15 cellular contexts compared by ENCODE assay signal in the genomic region with DNA sequence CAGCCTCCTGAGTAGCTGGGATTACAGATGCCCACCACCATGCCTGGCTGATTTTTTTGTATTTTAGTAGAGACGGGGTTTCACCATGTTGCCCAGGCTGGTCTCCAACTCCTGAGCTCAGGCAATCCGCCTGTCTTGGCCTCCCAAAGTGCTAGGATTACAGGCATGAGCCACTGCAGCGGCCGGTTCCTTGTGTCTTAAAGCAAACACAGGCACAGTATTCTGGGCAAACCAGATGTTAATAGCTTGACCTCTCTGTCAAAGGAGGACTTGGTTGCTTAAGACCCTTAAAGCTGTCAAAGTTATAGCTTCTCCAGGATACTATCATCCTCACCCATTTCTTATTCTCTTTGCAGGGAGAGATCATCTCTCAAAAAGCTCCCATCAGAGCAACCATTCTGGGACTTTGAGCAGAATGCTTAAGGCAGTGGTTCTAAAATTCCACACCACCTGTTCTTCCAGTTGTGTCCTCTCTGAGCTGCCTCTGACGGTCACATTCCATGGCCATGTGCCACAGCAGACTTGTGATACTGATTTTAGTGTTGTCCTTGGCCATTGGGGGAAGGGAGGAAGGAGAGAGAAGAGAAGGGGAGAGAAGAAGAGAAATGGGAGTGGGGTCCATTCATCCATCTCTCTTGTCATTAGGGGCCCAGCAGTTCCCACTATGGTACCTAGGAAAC.
DNase-seq lines count a peak whose midpoint lies in the region; ATAC-seq lines count a peak whose summit lies in the region.
"Had no signal": no experiment of that assay in that cellular context is flagged by ENCODE, and none has a peak within 500 bp of the region (broad histone marks: within the 10 kb centered on the region; RNA-seq: fewer than 3 reads in every experiment).

No MANE protein-coding gene starts in this region.

- H3K4me1 ChIP-seq in esophagus (ENCODE audit: control insufficient read depth in 2 of 2, insufficient read depth in 2 of 2, low read length in 1 of 2) (peaks cover 6 to 10% of the 10 kb centered on the region in 2 donors), muscle layer of duodenum (ENCODE audit: control insufficient read depth in 1 of 2, insufficient read depth in 2 of 2, low read length in 2 of 2) (peaks cover 22 to 61% of the 10 kb centered on the region in 2 donors), subcutaneous abdominal adipose tissue (ENCODE audit: control insufficient read depth in 5 of 5, insufficient read depth in 5 of 5, low read length in 5 of 5) (peaks cover 4 to 43% (median 22%) of the 10 kb centered on the region in 5 donors)

- H3K27ac ChIP-seq in esophagus (ENCODE audit: low read depth in 2 of 2, low read length in 1 of 2) (peak overlapping the region; percentile 76 to 88), muscle layer of duodenum (ENCODE audit: low read length) (peak overlapping the region; percentile 40), subcutaneous abdominal adipose tissue (ENCODE audit: low read depth, low read length) (peak overlapping the region; percentile 54)

- H3K27me3 ChIP-seq in esophagus (ENCODE audit: control insufficient read depth in 1 of 2, insufficient read depth in 2 of 2, low read length in 2 of 2) (no peaks in the 10 kb centered on the region), muscle layer of duodenum (ENCODE audit: low read depth, low read length) (no peaks in the 10 kb centered on the region), subcutaneous abdominal adipose tissue (ENCODE audit: control insufficient read depth in 5 of 5, insufficient read depth in 4 of 5, low read length in 5 of 5) (no peaks in the 10 kb centered on the region)

- H3K4me3 ChIP-seq in esophagus (ENCODE audit: low read depth in 1 of 2, low read length in 2 of 2) (no peak overlapping the region), muscle layer of duodenum (ENCODE audit: low read depth in 1 of 2, low read length in 2 of 2) (no peak overlapping the region), subcutaneous abdominal adipose tissue (ENCODE audit: low read depth in 1 of 5, low read length in 5 of 5) (no peak overlapping the region)

- no peaks in the 10 kb centered on the region for H3K9me3 Mint-ChIP-seq in activated naive CD8-positive, alpha-beta T cell treated with anti-CD3 and anti-CD28 coated beads, Interleukin-2, amount 50 U/mL, for 24 hours
- H3K9me3 Mint-ChIP-seq: WTC11 had no signal

- H3K27ac Mint-ChIP-seq in activated naive CD8-positive, alpha-beta T cell treated with anti-CD3 and anti-CD28 coated beads, Interleukin-2, amount 50 U/mL, for 24 hours, result no peak overlapping the region
- H3K27ac Mint-ChIP-seq: activated CD8-positive, alpha-beta T cell treated with anti-CD3 and anti-CD28 coated beads, Interleukin-2, amount 10 ng/mL, durations not matched to agents 7 days and 5 days; WTC11 had no signal

- H3K4me1 Mint-ChIP-seq in activated naive CD8-positive, alpha-beta T cell treated with anti-CD3 and anti-CD28 coated beads, Interleukin-2, amount 50 U/mL, for 24 hours, result no peaks in the 10 kb centered on the region

- no peaks in the 10 kb centered on the region for H3K36me3 Mint-ChIP-seq in activated naive CD8-positive, alpha-beta T cell treated with anti-CD3 and anti-CD28 coated beads, Interleukin-2, amount 50 U/mL, for 24 hours (ENCODE audit: low read depth)

- WGBS in esophagus, 2 donors, result 45 to 50% methylated on average over 5 of the region's 5 CpGs

- no peaks in the 10 kb centered on the region for H3K27me3 Mint-ChIP-seq in activated naive CD8-positive, alpha-beta T cell treated with anti-CD3 and anti-CD28 coated beads, Interleukin-2, amount 50 U/mL, for 24 hours

- no peaks in the 10 kb centered on the region for H3K36me3 ChIP-seq in esophagus (ENCODE audit: control insufficient read depth in 2 of 2, insufficient read depth in 2 of 2, low read length in 1 of 2)
- no peaks in the 10 kb centered on the region for H3K36me3 ChIP-seq in muscle layer of duodenum (ENCODE audit: control insufficient read depth in 1 of 2, insufficient read depth in 2 of 2, low read length in 2 of 2)
- H3K36me3 ChIP-seq in subcutaneous abdominal adipose tissue (ENCODE audit: control insufficient read depth in 5 of 5, insufficient read depth in 5 of 5, low read length in 5 of 5), result peaks cover 0 to 5% (median 3%) of the 10 kb centered on the region in 5 donors

- H3K4me3 Mint-ChIP-seq in activated naive CD8-positive, alpha-beta T cell treated with anti-CD3 and anti-CD28 coated beads, Interleukin-2, amount 50 U/mL, for 24 hours, result no peak overlapping the region
- H3K4me3 Mint-ChIP-seq: activated CD8-positive, alpha-beta T cell treated with anti-CD3 and anti-CD28 coated beads, Interleukin-2, amount 10 ng/mL, durations not matched to agents 7 days and 5 days; WTC11 had no signal

- no peak overlapping the region for H3K9ac ChIP-seq in subcutaneous abdominal adipose tissue (ENCODE audit: low read length in 5 of 5)

- no peaks in the 10 kb centered on the region for H3K9me3 ChIP-seq in esophagus (ENCODE audit: control insufficient read depth in 2 of 2, insufficient read depth in 1 of 2, low read depth in 1 of 2, low read length in 1 of 2)
- H3K9me3 ChIP-seq in muscle layer of duodenum (ENCODE audit: control insufficient read depth in 1 of 2, low read length in 2 of 2), result no peaks in the 10 kb centered on the region
- H3K9me3 ChIP-seq in subcutaneous abdominal adipose tissue (ENCODE audit: control insufficient read depth in 5 of 5, low read length in 5 of 5), result no peaks in the 10 kb centered on the region

- no peak for ATAC-seq in GM21786 (IDR thresholded peaks at IDR 0.05; ENCODE audit: unreplicated experiment)
- no peak for ATAC-seq in activated naive CD8-positive, alpha-beta T cell treated with anti-CD3 and anti-CD28 coated beads, Interleukin-2, amount 50 U/mL, for 24 hours
- ATAC-seq: activated CD8-positive, alpha-beta T cell treated with anti-CD3 and anti-CD28 coated beads, Interleukin-2, amount 10 ng/mL, durations not matched to agents 7 days and 5 days; WTC11 had no signal

- DNase-seq in M059J (ENCODE audit: low read depth), result peak; percentile 27
- DNase-seq in activated effector memory CD4-positive, alpha-beta T cell treated with anti-CD3 and anti-CD28 coated beads, Interleukin-2, amount 50 U/mL, for 16 hours, result no peak
- DNase-seq in activated naive CD8-positive, alpha-beta T cell treated with anti-CD3 and anti-CD28 coated beads, Interleukin-2, amount 50 U/mL, for 24 hours, result no peak
- DNase-seq: activated CD8-positive, alpha-beta T cell treated with anti-CD3 and anti-CD28 coated beads, Interleukin-2, amount 10 ng/mL, durations not matched to agents 7 days and 5 days; amniotic stem cell; glutamatergic neuron; NCI-H1092; NCI-H748 treated with DMSO at 0.1 percent for 48 hours; posterior cingulate gyrus; stimulated activated naive CD4-positive, alpha-beta T cell treated with Interleukin-2 at 50 U/mL for 16 hours had no signal
